Comparison of ENCODE assay signal across 9 cellular contexts in genomic region chr18:62844850-62845643, GRCh38.
DNase-seq lines count a peak whose midpoint lies in the region; ATAC-seq and TF ChIP-seq lines count a peak whose summit lies in the region.
"Had no signal": no experiment of that assay in that cellular context is flagged by ENCODE, and none has a peak within 500 bp of the region (broad histone marks: within the 10 kb centered on the region; RNA-seq: fewer than 3 reads in every experiment).

No MANE protein-coding gene starts in this region.

- H3K27me3 ChIP-seq in adrenal gland, result no peaks in the 10 kb centered on the region
- H3K27me3 ChIP-seq: neutrophil had no signal

- POLR2A ChIA-PET in GM10248 (lab: Yijun Ruan, JAX), result no interaction called here

- ATAC-seq in GM19397 (IDR thresholded peaks at IDR 0.05; ENCODE audit: unreplicated experiment), result peak; percentile 67
- peak; percentile 49 for ATAC-seq in HG03103 (IDR thresholded peaks at IDR 0.05; ENCODE audit: low read depth, unreplicated experiment)
- peak; percentile 90 to 91 for ATAC-seq in activated naive CD4-positive, alpha-beta T cell treated with anti-CD3 and anti-CD28 coated beads, Interleukin-2, amount 50 U/mL, for 72 hours
- no peak for ATAC-seq in sciatic nerve

- peak overlapping the region in 1 of 5 donors; percentile 13 for H3K27ac ChIP-seq in adrenal gland
- H3K27ac ChIP-seq: neutrophil had no signal

- peaks cover 0 to 11% of the 10 kb centered on the region in 2 donors for H3K4me1 ChIP-seq in adrenal gland (replicated peaks in 1 of 2)

- no peaks in the 10 kb centered on the region for H3K36me3 ChIP-seq in adrenal gland (replicated peaks in 1 of 2)
- H3K36me3 ChIP-seq: neutrophil had no signal

- CTCF ChIA-PET in GM10248 (lab: Yijun Ruan, JAX), result interaction anchor here (1.2 kb wide), 1 partner anchor 138 kb away, joined by 3 read pairs; no protein-coding TSS in a partner anchor

- no peak for TF ChIP-seq CTCF in GM10248 (IDR thresholded peaks at IDR 0.05; ENCODE audit: control extremely low read depth, extremely low read depth, low read depth, missing control alignments)
- no peak for TF ChIP-seq CTCF in adrenal gland (IDR thresholded peaks at IDR 0.05)

- TF ChIP-seq POLR2A in adrenal gland (IDR thresholded peaks at IDR 0.05), result no peak

- H3K36me3 Mint-ChIP-seq in activated naive CD4-positive, alpha-beta T cell treated with anti-CD3 and anti-CD28 coated beads, Interleukin-2, amount 50 U/mL, for 72 hours, result peaks cover 0 to 27% of the 10 kb centered on the region in 2 donors

- peak; percentile 27 for DNase-seq in GM10248 (ENCODE audit: extremely low spot score)
- DNase-seq in activated naive CD4-positive, alpha-beta T cell treated with anti-CD3 and anti-CD28 coated beads, Interleukin-2, amount 50 U/mL, for 72 hours (ENCODE audit: low spot score in 2 of 2), result peak in 1 of 2 donors; percentile 45
- DNase-seq in OCI-M2 (lab: John Stamatoyannopoulos, UW; ENCODE audit: unreplicated experiment), result no peak
- DNase-seq in 8988T, result no peak
- DNase-seq in sciatic nerve (ENCODE audit: low spot score), result no peak
- DNase-seq in adrenal gland, result no peak

- intact Hi-C loops in sciatic nerve (cut with DNase I), result no loop called here
- intact Hi-C loops in adrenal gland (cut with DNase I), result no loop called here

- H3K27ac Mint-ChIP-seq in activated naive CD4-positive, alpha-beta T cell treated with anti-CD3 and anti-CD28 coated beads, Interleukin-2, amount 50 U/mL, for 72 hours, result peak overlapping the region; percentile 90 to 91

- H3K9me3 ChIP-seq in adrenal gland (replicated peaks in 1 of 3), result no peaks in the 10 kb centered on the region
- H3K9me3 ChIP-seq: neutrophil had no signal

- WGBS in adrenal gland, 4 donors, result 71 to 78% (median 75%) methylated on average over 7 of the region's 7 CpGs

- H3K9me3 Mint-ChIP-seq in activated naive CD4-positive, alpha-beta T cell treated with anti-CD3 and anti-CD28 coated beads, Interleukin-2, amount 50 U/mL, for 72 hours, result no peaks in the 10 kb centered on the region

- no peak overlapping the region for H3K4me3 ChIP-seq in adrenal gland
